In genomic region chr22:48256776-48257689, GRCh38 we compare ENCODE assay signal across 12 cellular contexts.
DNase-seq lines count a peak whose midpoint lies in the region; ATAC-seq and TF ChIP-seq lines count a peak whose summit lies in the region.
"Had no signal": no experiment of that assay in that cellular context is flagged by ENCODE, and none has a peak within 500 bp of the region (broad histone marks: within the 10 kb centered on the region; RNA-seq: fewer than 3 reads in every experiment).

No MANE protein-coding gene starts in this region.

- no peaks in the 10 kb centered on the region for H3K36me3 ChIP-seq in endodermal cell (ENCODE audit: control insufficient read depth, insufficient read depth, low read length)
- no peaks in the 10 kb centered on the region for H3K36me3 ChIP-seq in osteoblast (ENCODE audit: insufficient read depth, low read length)

- H3K9me3 Mint-ChIP-seq in endodermal cell = no peaks in the 10 kb centered on the region
- H3K9me3 Mint-ChIP-seq: CD4-positive, CD25-positive, alpha-beta regulatory T cell had no signal

- ATAC-seq in HG03342 (IDR thresholded peaks at IDR 0.05; ENCODE audit: unreplicated experiment) = no peak
- ATAC-seq: HCT116 had no signal

- peaks cover 8% of the 10 kb centered on the region for H3K27me3 Mint-ChIP-seq in endodermal cell (ENCODE audit: insufficient read depth)
- H3K27me3 Mint-ChIP-seq: CD4-positive, CD25-positive, alpha-beta regulatory T cell had no signal

- H2AFZ ChIP-seq in osteoblast (ENCODE audit: low read length) = no peak overlapping the region

- H3K27ac ChIP-seq in endodermal cell (ENCODE audit: low read depth, low read length) (peak overlapping the region; percentile 61), osteoblast (ENCODE audit: low read depth, low read length) (no peak overlapping the region)
- H3K27ac ChIP-seq: 22Rv1 had no signal

- no peak overlapping the region for H3K4me3 Mint-ChIP-seq in endodermal cell
- H3K4me3 Mint-ChIP-seq: CD4-positive, CD25-positive, alpha-beta regulatory T cell had no signal

- H3K27me3 ChIP-seq in endodermal cell (ENCODE audit: control insufficient read depth, insufficient read depth, low read length, poor library complexity, severe bottlenecking) (no peaks in the 10 kb centered on the region), osteoblast (ENCODE audit: insufficient read depth, low read length) (no peaks in the 10 kb centered on the region)

- H3K79me2 ChIP-seq in osteoblast (ENCODE audit: insufficient read depth, low read length) = no peaks in the 10 kb centered on the region

- H3K4me1 ChIP-seq in endodermal cell (ENCODE audit: control insufficient read depth, insufficient read depth, low read length) (no peaks in the 10 kb centered on the region), osteoblast (ENCODE audit: insufficient read depth, low read length) (no peaks in the 10 kb centered on the region)

- H3K4me3 ChIP-seq in endodermal cell (ENCODE audit: low read length) (no peak overlapping the region), osteoblast (ENCODE audit: insufficient read depth, low read length) (no peak overlapping the region)

- peak; percentile 21 for DNase-seq in activated effector memory CD4-positive, alpha-beta T cell treated with anti-CD3 and anti-CD28 coated beads, Interleukin-2, amount 50 U/mL, for 16 hours
- no peak for DNase-seq in activated effector memory CD4-positive, alpha-beta T cell treated with Interleukin-2 at 50 U/mL for 16 hours
- DNase-seq in endodermal cell = peak; percentile 31
- DNase-seq in osteoblast (ENCODE audit: insufficient read length, low spot score, missing footprints) = peak; percentile 54
- DNase-seq in NK-92 treated with Interleukin-12 subunit alpha and Interleukin-12 subunit beta, amount 100 ng/mL, for 24 hours (lab: John Stamatoyannopoulos, UW) = no peak
- DNase-seq in T-helper 9 cell = no peak
- DNase-seq: CD4-positive, CD25-positive, alpha-beta regulatory T cell; DMS53; GF-D8 had no signal

- H3K9me3 ChIP-seq in endodermal cell (ENCODE audit: control insufficient read depth, low read length) = no peaks in the 10 kb centered on the region
- peaks cover 4% of the 10 kb centered on the region for H3K9me3 ChIP-seq in osteoblast (ENCODE audit: low read depth, low read length)

- H3K9ac ChIP-seq in endodermal cell (ENCODE audit: extremely low read depth, low read length, poor library complexity, severe bottlenecking) = no peak overlapping the region

- TF ChIP-seq CTCF in endodermal cell (conservative IDR thresholded peaks at IDR 0.05) (no peak), osteoblast (IDR thresholded peaks at IDR 0.05; ENCODE audit: extremely low read depth, low read depth, low read length) (no peak)

- no peak overlapping the region for H3K4me2 ChIP-seq in osteoblast (ENCODE audit: insufficient read depth, low read length)

- no peak overlapping the region for H3K27ac Mint-ChIP-seq in endodermal cell
- H3K27ac Mint-ChIP-seq: CD4-positive, CD25-positive, alpha-beta regulatory T cell had no signal

- no peaks in the 10 kb centered on the region for H3K36me3 Mint-ChIP-seq in endodermal cell (ENCODE audit: low read depth)
- H3K36me3 Mint-ChIP-seq: CD4-positive, CD25-positive, alpha-beta regulatory T cell had no signal

- 86 to 89% methylated on average over 10 to 21 of the region's 21 CpGs for WGBS in endodermal cell (ENCODE audit: insufficient coverage in 1 of 2, insufficient read length in 1 of 2), 2 experiments

- no peaks in the 10 kb centered on the region for H4K20me1 ChIP-seq in osteoblast (ENCODE audit: insufficient read depth, low read length)

- peaks cover 14% of the 10 kb centered on the region for H3K4me1 Mint-ChIP-seq in endodermal cell
- H3K4me1 Mint-ChIP-seq: CD4-positive, CD25-positive, alpha-beta regulatory T cell had no signal

Comparison
In these comparisons a context has a peak if more than half of its experiments do, and no peak if none do; other contexts are left out.
1. DNase-seq: peak in activated effector memory CD4-positive, alpha-beta T cell treated with anti-CD3 and anti-CD28 coated beads, Interleukin-2, amount 50 U/mL, for 16 hours (single experiment), endodermal cell (single experiment) and osteoblast (single experiment); none in activated effector memory CD4-positive, alpha-beta T cell treated with Interleukin-2 at 50 U/mL for 16 hours (single experiment), NK-92 treated with Interleukin-12 subunit alpha and Interleukin-12 subunit beta, amount 100 ng/mL, for 24 hours (single experiment) and T-helper 9 cell (single experiment).